In the genomic region with DNA sequence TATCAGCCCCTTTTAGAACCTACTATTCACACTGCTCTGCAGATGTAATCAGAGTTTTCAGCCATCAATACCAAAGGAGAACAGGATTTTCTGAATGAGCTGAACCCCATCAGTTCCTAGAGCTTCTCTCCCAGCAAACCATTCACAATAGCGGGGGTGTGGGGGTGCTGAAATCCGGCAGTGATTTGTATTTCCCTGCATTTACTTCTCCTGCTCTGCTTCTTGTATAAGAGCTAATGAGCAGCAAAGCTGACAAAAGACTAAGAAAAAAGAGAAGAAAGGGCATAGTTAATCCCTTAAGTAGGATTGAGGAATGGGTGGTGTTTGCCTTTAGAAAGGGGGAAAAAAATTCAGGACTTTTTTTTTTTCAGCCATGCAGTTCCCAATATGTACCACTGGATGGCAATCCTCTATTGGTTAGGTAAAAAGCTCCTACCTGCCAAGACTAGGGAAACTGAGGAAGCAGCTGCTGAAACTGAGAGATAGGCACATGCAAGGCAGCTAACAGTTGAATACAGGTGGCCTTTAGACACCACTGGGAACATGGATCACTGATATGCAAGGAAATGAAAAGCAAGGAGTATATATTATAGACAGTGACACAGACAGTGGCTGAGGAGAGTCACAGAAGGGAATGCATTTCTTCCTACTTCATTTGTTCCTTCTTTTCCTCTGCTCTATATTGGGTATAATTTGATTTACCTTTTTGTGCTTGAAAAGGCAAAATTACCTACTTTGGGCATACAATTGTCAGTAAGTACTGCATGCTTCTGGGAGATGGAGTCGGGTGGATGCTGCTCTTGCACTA, we compare ENCODE assay signal across 10 cellular contexts.
DNase-seq lines count a peak whose midpoint lies in the region; ATAC-seq and TF ChIP-seq lines count a peak whose summit lies in the region.
"Had no signal": no experiment of that assay in that cellular context is flagged by ENCODE, and none has a peak within 500 bp of the region (broad histone marks: within the 10 kb centered on the region; RNA-seq: fewer than 3 reads in every experiment).

No MANE protein-coding gene starts in this region.

- no peak for DNase-seq in DND-41
- peak; percentile 24 for DNase-seq in HT-29 (ENCODE audit: low spot score)
- no peak for DNase-seq in mammary epithelial cell
- no peak for DNase-seq in mucosa of descending colon
- DNase-seq in activated CD4-positive, alpha-beta T cell treated with anti-CD3 and anti-CD28 coated beads, Interleukin-2, amount 10 ng/mL, durations not matched to agents 24 days and 14 days = no peak
- DNase-seq in thyroid gland = no peak
- DNase-seq in DMS79 treated with DMSO at 0.1 percent for 48 hours (lab: John Stamatoyannopoulos, UW) = no peak
- DNase-seq: activated T-cell treated with anti-CD3 and anti-CD28 coated beads for 4 hours had no signal

- 89% methylated on average over 3 of the region's 3 CpGs for WGBS in mammary epithelial cell (ENCODE audit: low coverage, missing lambda C conversion rate)
- 69 to 81% methylated on average over 3 of the region's 3 CpGs for WGBS in thyroid gland, 2 donors

- intact Hi-C loops in mammary epithelial cell (cut with micrococcal nuclease) = loop anchor here (2.0 to 10.0 kb wide), 3 partner anchors 234 to 932 kb away; no protein-coding TSS in a partner anchor
- intact Hi-C loops in mucosa of descending colon (cut with DNase I, micrococcal nuclease) = no loop called here
- intact Hi-C loops in activated CD4-positive, alpha-beta T cell treated with anti-CD3 and anti-CD28 coated beads, Interleukin-2, amount 10 ng/mL, durations not matched to agents 24 days and 14 days (cut with micrococcal nuclease) = loop anchor here (5.0 kb wide), 1 partner anchor 217 kb away; a partner anchor contains a TSS
- intact Hi-C loops in thyroid gland (cut with DNase I) = no loop called here

- ATAC-seq in DND-41 (ENCODE audit: insufficient read depth, low read depth) = no peak
- no peak for ATAC-seq in mucosa of descending colon
- no peak for ATAC-seq in stimulated activated memory B cell treated with anti-CD40 and anti-IgM and Interleukin-4, amounts not matched to agents 10 μg/mL and 1 μg/mL and 100 μg/mL, for 72 hours
- ATAC-seq: sciatic nerve had no signal

- dilution Hi-C loops in mammary epithelial cell (cut with HindIII; ENCODE audit: low sequenced_read_pairs) = no loop called here

- H3K36me3 Mint-ChIP-seq in activated CD4-positive, alpha-beta T cell treated with anti-CD3 and anti-CD28 coated beads, Interleukin-2, amount 10 ng/mL, durations not matched to agents 24 days and 14 days (ENCODE audit: low read depth) = no peaks in the 10 kb centered on the region
- H3K36me3 Mint-ChIP-seq in stimulated activated memory B cell treated with anti-CD40 and anti-IgM and Interleukin-4, amounts not matched to agents 10 μg/mL and 1 μg/mL and 100 μg/mL, for 72 hours = no peaks in the 10 kb centered on the region

- H3K27ac ChIP-seq in DND-41 (ENCODE audit: low read length) = no peak overlapping the region
- no peak overlapping the region for H3K27ac ChIP-seq in mammary epithelial cell (ENCODE audit: insufficient read depth, low read depth, low read length)
- H3K27ac ChIP-seq in thyroid gland = no peak overlapping the region

- H3K4me3 Mint-ChIP-seq in activated CD4-positive, alpha-beta T cell treated with anti-CD3 and anti-CD28 coated beads, Interleukin-2, amount 10 ng/mL, durations not matched to agents 24 days and 14 days = no peak overlapping the region
- H3K4me3 Mint-ChIP-seq in stimulated activated memory B cell treated with anti-CD40 and anti-IgM and Interleukin-4, amounts not matched to agents 10 μg/mL and 1 μg/mL and 100 μg/mL, for 72 hours = no peak overlapping the region

- H3K36me3 ChIP-seq in DND-41 (ENCODE audit: insufficient read depth, low read length) = no peaks in the 10 kb centered on the region
- H3K36me3 ChIP-seq in mammary epithelial cell (ENCODE audit: insufficient read depth, low read length) = no peaks in the 10 kb centered on the region
- no peaks in the 10 kb centered on the region for H3K36me3 ChIP-seq in mucosa of descending colon (ENCODE audit: low read depth)
- H3K36me3 ChIP-seq in thyroid gland = no peaks in the 10 kb centered on the region

- H3K9me3 Mint-ChIP-seq in activated CD4-positive, alpha-beta T cell treated with anti-CD3 and anti-CD28 coated beads, Interleukin-2, amount 10 ng/mL, durations not matched to agents 24 days and 14 days = no peaks in the 10 kb centered on the region
- H3K9me3 Mint-ChIP-seq in stimulated activated memory B cell treated with anti-CD40 and anti-IgM and Interleukin-4, amounts not matched to agents 10 μg/mL and 1 μg/mL and 100 μg/mL, for 72 hours = no peaks in the 10 kb centered on the region

- H3K4me2 ChIP-seq in DND-41 (ENCODE audit: insufficient read depth, low read length) (no peak overlapping the region), mammary epithelial cell (ENCODE audit: insufficient read depth, low read depth, low read length) (no peak overlapping the region)

- H3K9me3 ChIP-seq in DND-41 (ENCODE audit: insufficient read depth, low read length, severe bottlenecking) = no peaks in the 10 kb centered on the region
- no peaks in the 10 kb centered on the region for H3K9me3 ChIP-seq in mammary epithelial cell (replicated peaks; ENCODE audit: insufficient read depth, low read length)
- H3K9me3 ChIP-seq in mucosa of descending colon = no peaks in the 10 kb centered on the region
- H3K9me3 ChIP-seq in thyroid gland = no peaks in the 10 kb centered on the region

- H2AFZ ChIP-seq in DND-41 (ENCODE audit: low read depth, low read length) (no peak overlapping the region), mammary epithelial cell (ENCODE audit: low read depth, low read length) (no peak overlapping the region)

- TF ChIP-seq CTCF in DND-41 (IDR thresholded peaks at IDR 0.05; ENCODE audit: borderline replicate concordance, extremely low read depth, low read length, poor library complexity, severe bottlenecking) (peak; percentile 67), mammary epithelial cell (conservative IDR thresholded peaks at IDR 0.05 in 1 of 2, IDR thresholded peaks at IDR 0.05 in 1 of 2; ENCODE audit: extremely low read depth in 1 of 2, insufficient read depth in 1 of 2, low read depth in 1 of 2, low read length in 2 of 2) (peak; percentile 73 to 75), mucosa of descending colon (IDR thresholded peaks at IDR 0.05) (peak; percentile 22), thyroid gland (IDR thresholded peaks at IDR 0.05) (peak in 3 of 6 experiments; percentile 39 to 52 (median 47))

- H4K20me1 ChIP-seq in DND-41 (ENCODE audit: insufficient read depth, low read length) = no peaks in the 10 kb centered on the region
- no peaks in the 10 kb centered on the region for H4K20me1 ChIP-seq in mammary epithelial cell (ENCODE audit: insufficient read depth, low read length)

- H3K79me2 ChIP-seq in DND-41 (ENCODE audit: insufficient read depth, low read length) (no peaks in the 10 kb centered on the region), mammary epithelial cell (ENCODE audit: insufficient read depth, low read length) (no peaks in the 10 kb centered on the region)

- no peaks in the 10 kb centered on the region for H3K27me3 ChIP-seq in DND-41 (ENCODE audit: insufficient read depth, low read length, poor library complexity)
- no peaks in the 10 kb centered on the region for H3K27me3 ChIP-seq in mammary epithelial cell (ENCODE audit: insufficient read depth, low read length)
- H3K27me3 ChIP-seq in thyroid gland = no peaks in the 10 kb centered on the region

- CTCF ChIA-PET in mammary epithelial cell (lab: Charles Lee; ENCODE audit: low non-redundant PET) = interaction anchor here (0.7 kb wide), 1 partner anchor 34 kb away, joined by 7 read pairs; no protein-coding TSS in a partner anchor

- in situ Hi-C loops in mammary epithelial cell (cut with MboI; ENCODE audit: low sequenced_read_pairs in 2 of 2) = no loop called here

- no peak overlapping the region for H3K9ac ChIP-seq in DND-41 (ENCODE audit: low read depth, low read length)
- H3K9ac ChIP-seq in mammary epithelial cell (ENCODE audit: insufficient read depth, low read length) = no peak overlapping the region

- BruUV-seq in mammary epithelial cell (replicated peaks; lab: Mats Ljungman, UMichigan) = no TSS peak

- peaks cover 37% of the 10 kb centered on the region for H3K4me1 ChIP-seq in DND-41 (ENCODE audit: insufficient read depth, low read length)
- peaks cover 3% of the 10 kb centered on the region for H3K4me1 ChIP-seq in mammary epithelial cell (ENCODE audit: insufficient read depth, low read length)
- no peaks in the 10 kb centered on the region for H3K4me1 ChIP-seq in mucosa of descending colon (ENCODE audit: low read depth)
- H3K4me1 ChIP-seq in thyroid gland = no peaks in the 10 kb centered on the region

- H3K27ac Mint-ChIP-seq in activated CD4-positive, alpha-beta T cell treated with anti-CD3 and anti-CD28 coated beads, Interleukin-2, amount 10 ng/mL, durations not matched to agents 24 days and 14 days = no peak overlapping the region
- no peak overlapping the region for H3K27ac Mint-ChIP-seq in stimulated activated memory B cell treated with anti-CD40 and anti-IgM and Interleukin-4, amounts not matched to agents 10 μg/mL and 1 μg/mL and 100 μg/mL, for 72 hours

- H3K4me1 Mint-ChIP-seq in activated CD4-positive, alpha-beta T cell treated with anti-CD3 and anti-CD28 coated beads, Interleukin-2, amount 10 ng/mL, durations not matched to agents 24 days and 14 days = peaks cover 19% of the 10 kb centered on the region
- H3K4me1 Mint-ChIP-seq in stimulated activated memory B cell treated with anti-CD40 and anti-IgM and Interleukin-4, amounts not matched to agents 10 μg/mL and 1 μg/mL and 100 μg/mL, for 72 hours = no peaks in the 10 kb centered on the region

- TF ChIP-seq POLR2A in thyroid gland (IDR thresholded peaks at IDR 0.05) = no peak

- H3K4me3 ChIP-seq in DND-41 (ENCODE audit: low read depth in 1 of 2, low read length in 2 of 2) = no peak overlapping the region
- no peak overlapping the region for H3K4me3 ChIP-seq in mammary epithelial cell (replicated peaks in 1 of 3; ENCODE audit: insufficient read depth in 1 of 3, low read depth in 2 of 3, low read length in 3 of 3)
- no peak overlapping the region for H3K4me3 ChIP-seq in mucosa of descending colon
- H3K4me3 ChIP-seq in thyroid gland (replicated peaks in 1 of 3) = no peak overlapping the region

- no peaks in the 10 kb centered on the region for H3K27me3 Mint-ChIP-seq in activated CD4-positive, alpha-beta T cell treated with anti-CD3 and anti-CD28 coated beads, Interleukin-2, amount 10 ng/mL, durations not matched to agents 24 days and 14 days
- no peaks in the 10 kb centered on the region for H3K27me3 Mint-ChIP-seq in stimulated activated memory B cell treated with anti-CD40 and anti-IgM and Interleukin-4, amounts not matched to agents 10 μg/mL and 1 μg/mL and 100 μg/mL, for 72 hours

Comparison
In these comparisons a context has a peak if more than half of its experiments do, and no peak if none do; other contexts are left out.
1. intact Hi-C loops: an anchor here in mammary epithelial cell (2.0 to 10.0 kb wide) and activated CD4-positive, alpha-beta T cell treated with anti-CD3 and anti-CD28 coated beads, Interleukin-2, amount 10 ng/mL, durations not matched to agents 24 days and 14 days (5.0 kb wide); none called in mucosa of descending colon and thyroid gland.